In the genomic region with DNA sequence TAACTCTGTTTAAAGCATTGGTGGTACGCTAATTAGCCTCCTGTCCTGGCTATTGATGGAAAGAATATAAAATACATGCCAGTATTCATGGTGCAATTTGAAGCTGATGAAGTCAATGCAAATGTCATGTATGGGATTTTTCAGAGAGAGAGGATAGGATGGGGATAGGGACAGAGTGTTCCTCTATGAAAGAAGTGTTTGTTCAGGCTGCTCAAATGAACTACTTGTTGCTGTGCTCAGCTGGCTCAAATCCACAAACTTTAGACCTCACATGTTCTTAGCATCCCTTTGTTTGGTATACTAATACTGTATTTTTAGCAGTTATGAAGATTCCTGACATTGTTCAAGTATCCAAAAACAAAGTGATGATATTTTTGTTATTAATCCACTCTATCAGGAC, we compare ENCODE assay signal across 18 cellular contexts.
"Had no signal": no experiment of that assay in that cellular context is flagged by ENCODE, and none has a peak within 500 bp of the region (broad histone marks: within the 10 kb centered on the region; RNA-seq: fewer than 3 reads in every experiment).

No MANE protein-coding gene starts in this region.

- H3K27me3 Mint-ChIP-seq: activated CD4-positive, alpha-beta T cell treated with anti-CD3 and anti-CD28 coated beads, Interleukin-2, amount 10 ng/mL, durations not matched to agents 7 days and 5 days; activated naive CD8-positive, alpha-beta T cell; memory B cell had no signal

- H3K27me3 ChIP-seq: body of pancreas, gastroesophageal sphincter, right lobe of liver, transverse colon had no signal

- H3K36me3 Mint-ChIP-seq: activated naive CD8-positive, alpha-beta T cell; memory B cell had no signal

- H3K9me3 ChIP-seq: body of pancreas, gastroesophageal sphincter, left ventricle myocardium inferior, prostate gland, right lobe of liver had no signal

- H3K27ac Mint-ChIP-seq: activated CD4-positive, alpha-beta T cell treated with anti-CD3 and anti-CD28 coated beads, Interleukin-2, amount 10 ng/mL, durations not matched to agents 7 days and 5 days; activated naive CD8-positive, alpha-beta T cell; activated T-cell treated with anti-CD3 and anti-CD28 coated beads, Interleukin-2, amount 50 U/mL, for 72 hours; memory B cell; nephron had no signal

- H3K4me1 Mint-ChIP-seq: activated CD4-positive, alpha-beta T cell treated with anti-CD3 and anti-CD28 coated beads, Interleukin-2, amount 10 ng/mL, durations not matched to agents 7 days and 5 days; memory B cell; nephron had no signal

- H3K9me3 Mint-ChIP-seq: activated CD4-positive, alpha-beta T cell treated with anti-CD3 and anti-CD28 coated beads, Interleukin-2, amount 10 ng/mL, durations not matched to agents 7 days and 5 days; nephron had no signal

- DNase-seq: activated CD4-positive, alpha-beta T cell treated with anti-CD3 and anti-CD28 coated beads, Interleukin-2, amount 10 ng/mL, durations not matched to agents 7 days and 5 days; activated CD8-positive, alpha-beta memory T cell treated with anti-CD3 and anti-CD28 coated beads, Interleukin-2, amount 50 U/mL, for 48 hours; activated gamma-delta T cell; activated T-cell treated with anti-CD3 and anti-CD28 coated beads, Interleukin-2, amount 50 U/mL, for 72 hours; amniotic stem cell; body of pancreas; central memory CD4-positive, alpha-beta T cell; dermis blood vessel endothelial cell; left ventricle myocardium inferior; right lobe of liver; stimulated activated CD4-positive, alpha-beta T cell treated with anti-CD3 and anti-CD28 coated beads, Interleukin-1b, Interleukin-23, amount 100 ng/mL, for 48 hours; transverse colon had no signal

- H3K27ac ChIP-seq: body of pancreas, gastroesophageal sphincter, left ventricle myocardium inferior, prostate gland, right lobe of liver, transverse colon had no signal

- FAIRE-seq: keratinocyte had no signal

- ATAC-seq: activated T-cell treated with anti-CD3 and anti-CD28 coated beads, Interleukin-2, amount 50 U/mL, for 72 hours; body of pancreas; gastroesophageal sphincter; right lobe of liver had no signal

- H3K4me3 Mint-ChIP-seq: activated CD4-positive, alpha-beta T cell treated with anti-CD3 and anti-CD28 coated beads, Interleukin-2, amount 10 ng/mL, durations not matched to agents 7 days and 5 days; activated naive CD8-positive, alpha-beta T cell; activated T-cell treated with anti-CD3 and anti-CD28 coated beads, Interleukin-2, amount 50 U/mL, for 72 hours; memory B cell; nephron had no signal

- H3K4me1 ChIP-seq: body of pancreas, gastroesophageal sphincter, left ventricle myocardium inferior, prostate gland, right lobe of liver, transverse colon had no signal

- H3K4me3 ChIP-seq: body of pancreas, gastroesophageal sphincter, left ventricle myocardium inferior, prostate gland, right lobe of liver, transverse colon had no signal

- H3K36me3 ChIP-seq: gastroesophageal sphincter, left ventricle myocardium inferior, prostate gland, right lobe of liver, transverse colon had no signal
